ENCODE assay signal across 15 cellular contexts in the genomic region with DNA sequence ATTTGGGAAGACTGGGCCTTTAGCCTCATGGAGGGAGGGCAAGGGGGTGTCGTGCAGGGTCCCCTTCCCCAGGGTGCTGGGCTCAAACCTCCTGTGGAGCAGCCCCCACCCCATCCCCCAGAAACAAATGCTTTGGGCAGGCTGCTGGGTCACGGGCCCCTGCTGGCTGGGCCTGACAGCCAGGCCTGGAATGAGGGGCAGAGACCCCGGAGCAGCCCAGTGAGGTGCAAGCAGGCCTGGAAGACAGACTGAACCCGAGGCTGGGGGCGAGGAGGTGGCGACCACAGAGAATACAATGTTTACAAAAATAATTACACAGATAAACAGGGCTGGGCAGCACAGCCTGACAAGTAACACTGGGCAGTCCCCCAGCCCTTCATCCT. TPM values are rescaled to one million over a fixed set of nuclear protein-coding genes. Genes with fewer than 3 reads are reported as not detected.
A peak's percentile ranks its signal among the peaks of the same experiment; 100 is the strongest.
DNase-seq lines count a peak whose midpoint lies in the region; ATAC-seq and TF ChIP-seq lines count a peak whose summit lies in the region.
"Had no signal": no experiment of that assay in that cellular context is flagged by ENCODE, and none has a peak within 500 bp of the region (broad histone marks: within the 10 kb centered on the region; RNA-seq: fewer than 3 reads in every experiment).

No MANE protein-coding gene starts in this region.

- H3K4me1 ChIP-seq in iPS-15b (ENCODE audit: control insufficient read depth, insufficient read depth, low read length) (peaks cover 7% of the 10 kb centered on the region), PC-3 (ENCODE audit: insufficient read depth, low read length) (peaks cover 9% of the 10 kb centered on the region; the same call in 1 of the 2 replicates)

- H3K4me3 ChIP-seq in iPS-15b (ENCODE audit: low read depth, low read length) (no peak overlapping the region), PC-3 (ENCODE audit: low read length) (no peak overlapping the region)
- H3K4me3 ChIP-seq: GM23338, MG63 had no signal

- intact Hi-C loops in PC-3 (cut with micrococcal nuclease): no loop called here

- no peak overlapping the region for H3K4me2 ChIP-seq in PC-3 (ENCODE audit: low read length)
- H3K4me2 ChIP-seq: GM23338 had no signal

- no peaks in the 10 kb centered on the region for H3K79me2 ChIP-seq in PC-3 (ENCODE audit: low read length)

- H3K9me2 ChIP-seq in PC-3 (replicated peaks; ENCODE audit: low read length): no peaks in the 10 kb centered on the region

- H4K20me1 ChIP-seq in PC-3 (ENCODE audit: low read length): no peaks in the 10 kb centered on the region

- peaks cover 13% of the 10 kb centered on the region for H3K36me3 ChIP-seq in iPS-15b (ENCODE audit: control insufficient read depth, insufficient read depth, low read length)
- no peaks in the 10 kb centered on the region for H3K36me3 ChIP-seq in PC-3 (ENCODE audit: low read depth, low read length)

- H3K9me3 ChIP-seq in iPS-15b (ENCODE audit: control insufficient read depth, insufficient read depth, low read length) (no peaks in the 10 kb centered on the region), PC-3 (ENCODE audit: low read length) (no peaks in the 10 kb centered on the region)
- H3K9me3 ChIP-seq: MG63 had no signal

- H3K27ac ChIP-seq in caudate nucleus (ENCODE audit: low read depth, low read length) (peak overlapping the region; percentile 36), PC-3 (ENCODE audit: low read length) (no peak overlapping the region)

- POLR2A ChIA-PET in PC-3 (lab: Charles Lee; ENCODE audit: unreplicated experiment): no interaction called here

- H2AFZ ChIP-seq in PC-3 (ENCODE audit: low read length): no peak overlapping the region
- H2AFZ ChIP-seq: GM23338 had no signal

- H3F3A ChIP-seq in PC-3 (ENCODE audit: low read length, unreplicated experiment): no peaks in the 10 kb centered on the region

- TF ChIP-seq CTCF in PC-3 (conservative IDR thresholded peaks at IDR 0.05; ENCODE audit: low read depth, low read length): no peak

- BruUV-seq in PC-3 (replicated peaks; lab: Mats Ljungman, UMichigan): no TSS peak

- CTCF ChIA-PET in PC-3 (lab: Charles Lee): no interaction called here

- ATAC-seq in PC-3: no peak
- ATAC-seq: GM23338 had no signal

- no peaks in the 10 kb centered on the region for H3K27me3 ChIP-seq in iPS-15b (ENCODE audit: control insufficient read depth, insufficient read depth, low read length)
- H3K27me3 ChIP-seq in PC-3 (ENCODE audit: low read length): no peaks in the 10 kb centered on the region
- H3K27me3 ChIP-seq: MG63 had no signal

- DNase-seq in NCI-H69 (lab: John Stamatoyannopoulos, UW) (peak; percentile 16), caudate nucleus (lab: John Stamatoyannopoulos, UW) (no peak), retina (peak; percentile 28), NCI-H2171 treated with DMSO at 0.1 percent for 48 hours (lab: John Stamatoyannopoulos, UW) (no peak), PC-3 (no peak), NCI-H345 (lab: John Stamatoyannopoulos, UW) (no peak)
- DNase-seq: DMS79, HCEC 1CT, Kasumi-1, MG63, NCI-H1092, NCI-H2081, NCI-H82 had no signal

- H3K9ac ChIP-seq in iPS-15b (ENCODE audit: low read depth, low read length): peak overlapping the region; percentile 47
- no peak overlapping the region for H3K9ac ChIP-seq in PC-3 (ENCODE audit: low read length)

RNA-seq across cellular contexts. Expression of gene CCDC24, which starts 5.3 kb away (rescaled TPM):
- 10.1 and 21.9 TPM in 2 replicates for total RNA-seq in PC-3 (2014; rRNA removed)

RNA-seq across cellular contexts. Expression of gene B4GALT2, which starts 17.7 kb away (rescaled TPM):
- 103 and 136 TPM in 2 replicates for total RNA-seq in PC-3 (2014; rRNA removed)

RNA-seq across cellular contexts. Expression of gene ATP6V0B, which starts 22.0 kb away (rescaled TPM):
- total RNA-seq in PC-3 (2014; rRNA removed): 207 and 241 TPM in 2 replicates

RNA-seq across cellular contexts. Expression of gene DPH2, which starts 26.9 kb away (rescaled TPM):
- 46.3 and 59.0 TPM in 2 replicates for total RNA-seq in PC-3 (2014; rRNA removed)

RNA-seq across cellular contexts. Expression of gene SLC6A9, which starts 34.5 kb away (rescaled TPM):
- total RNA-seq in PC-3 (2014; rRNA removed): 11.2 and 15.7 TPM in 2 replicates

Comparison
In these comparisons a context has a peak if more than half of its experiments do, and no peak if none do; other contexts are left out.
1. DNase-seq: peak in NCI-H69 (single experiment) and retina (single experiment); none in caudate nucleus (0 of 61), NCI-H2171 treated with DMSO at 0.1 percent for 48 hours (single experiment), PC-3 (single experiment) and NCI-H345 (single experiment).